ENCODE assay signal across 8 cellular contexts in the genomic region with DNA sequence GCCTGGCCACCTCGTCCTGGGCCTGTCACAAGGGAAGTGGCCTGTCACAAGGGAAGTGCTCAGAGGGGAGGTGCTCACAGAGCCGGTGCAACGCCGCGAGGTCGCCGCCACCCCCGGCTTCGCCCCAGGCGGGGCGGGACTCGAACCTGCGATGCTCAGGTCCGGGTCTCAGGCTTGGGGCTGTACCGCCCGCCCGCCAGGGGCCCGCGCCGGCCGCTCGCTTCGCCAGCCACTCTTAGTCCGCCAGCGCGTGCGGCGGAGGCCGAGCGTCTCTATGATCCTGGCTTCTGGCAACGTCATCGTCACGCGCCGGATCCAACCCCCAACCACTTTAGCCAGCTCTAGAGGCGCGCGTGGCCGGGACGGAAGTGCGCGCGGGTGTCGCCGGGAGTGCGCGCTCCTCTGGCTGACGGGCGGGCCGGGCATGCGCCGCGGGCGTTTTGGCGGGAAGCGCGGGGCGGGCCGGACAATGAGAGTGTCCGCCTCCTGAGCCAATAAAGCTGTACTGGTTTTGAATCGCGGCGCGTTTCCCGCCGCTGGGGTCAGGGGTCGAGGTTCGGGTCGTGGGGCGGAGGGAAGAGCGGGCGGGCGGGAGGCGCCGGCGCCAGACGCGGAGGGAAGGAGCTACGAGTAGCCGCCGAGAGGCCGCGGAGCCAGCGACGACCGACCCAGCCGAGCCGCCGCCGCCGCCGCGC. TPM values are rescaled to one million over a fixed set of nuclear protein-coding genes. Genes with fewer than 3 reads are reported as not detected.
DNase-seq lines count a peak whose midpoint lies in the region; ATAC-seq, FAIRE-seq and TF ChIP-seq lines count a peak whose summit lies in the region.

Gene TRMT2A, minus strand, starts transcription at position 276 of the 695 bp plus-strand sequence. CDS start 320 bp downstream, outside the sequence.

- H3K9me3 ChIP-seq in left ventricle myocardium inferior (replicated peaks) (no peaks in the 10 kb centered on the region), prostate gland (no peaks in the 10 kb centered on the region)

- WGBS in prostate gland: under 1% methylated on average over 68 of the region's 93 CpGs
- under 1% methylated on average over 93 of the region's 93 CpGs for WGBS in urinary bladder

- TF ChIP-seq POLR2A in GM12892 (IDR thresholded peaks at IDR 0.05; ENCODE audit: low read depth, low read length): peak; percentile 49; the same call in 1 of the 2 replicates
- peak; percentile 37 for TF ChIP-seq POLR2A in prostate gland (IDR thresholded peaks at IDR 0.05)

- DNase-seq in GM12892 (ENCODE audit: insufficient read length): peak; percentile 99
- DNase-seq in NCI-H146 (lab: John Stamatoyannopoulos, UW): peak; percentile 91
- peak; percentile 93 to 98 (median 95) for DNase-seq in T-helper 1 cell
- DNase-seq in amniotic epithelial cell (ENCODE audit: low read depth): peak; percentile 97
- peak; percentile 99 for DNase-seq in left ventricle myocardium inferior
- peak; percentile 97 for DNase-seq in prostate gland (ENCODE audit: low spot score)

- H3K4me1 ChIP-seq in left ventricle myocardium inferior (peaks cover 52% of the 10 kb centered on the region), prostate gland (replicated peaks) (peaks cover 3% of the 10 kb centered on the region), urinary bladder (ENCODE audit: insufficient read depth) (no peaks in the 10 kb centered on the region)

- intact Hi-C loops in left ventricle myocardium inferior (cut with micrococcal nuclease): no loop called here
- intact Hi-C loops in prostate gland (cut with DNase I): loop anchor here (2.0 kb wide), 1 partner anchor 36 kb away; the partner anchor contains the start of gene DGCR8

- H3K27me3 ChIP-seq in left ventricle myocardium inferior (ENCODE audit: low read depth): no peaks in the 10 kb centered on the region
- no peaks in the 10 kb centered on the region for H3K27me3 ChIP-seq in prostate gland (replicated peaks; ENCODE audit: insufficient read depth)

- H3K4me3 ChIP-seq in left ventricle myocardium inferior (peak within 1 kb of the TSS; percentile 79), prostate gland (peak within 1 kb of the TSS; percentile 80 to 88), urinary bladder (ENCODE audit: low read depth, low read length) (peak within 1 kb of the TSS; percentile 91)

- H3K27ac ChIP-seq in left ventricle myocardium inferior (replicated peaks) (peak within 1 kb of the TSS; percentile 91), prostate gland (peak within 1 kb of the TSS; percentile 63 to 83), urinary bladder (ENCODE audit: low read depth) (peak within 1 kb of the TSS; percentile 75)

- peak; percentile 98 for FAIRE-seq in GM12892 (lab: Jason Lieb, UNC)

- H3K36me3 ChIP-seq in left ventricle myocardium inferior (peaks cover 64% of the 10 kb centered on the region), prostate gland (peaks cover 0 to 21% of the 10 kb centered on the region in 2 donors), urinary bladder (ENCODE audit: insufficient read depth) (peaks cover 2% of the 10 kb centered on the region)

- peak; percentile 31 for TF ChIP-seq CTCF in left ventricle myocardium inferior (IDR thresholded peaks at IDR 0.05; ENCODE audit: borderline replicate concordance)
- TF ChIP-seq CTCF in prostate gland (IDR thresholded peaks at IDR 0.05): peak in 2 of 4 experiments; percentile 34 to 38

- peak; percentile 73 for ATAC-seq in HG02852 (IDR thresholded peaks at IDR 0.05; ENCODE audit: unreplicated experiment)

RNA-seq across cellular contexts. Expression of gene TRMT2A, which starts in this region (rescaled TPM):
- polyA plus RNA-seq in GM12892 (2012; ENCODE audit: missing spikeins): 33.0 TPM
- total RNA-seq in left ventricle myocardium inferior: 27.8 TPM
- 100 to 1,000 TPM in 1 of 2 donors, 10 to 100 TPM in 1; 65.8 to 123 TPM for total RNA-seq in prostate gland
- total RNA-seq in urinary bladder: 23.3 TPM
- 37.9 TPM for polyA plus RNA-seq in urinary bladder

Comparison
In these comparisons a context has a peak if more than half of its experiments do, and no peak if none do; other contexts are left out.
1. Peak in every context shown above with its lines: DNase-seq, ATAC-seq, H3K4me3 ChIP-seq and H3K27ac ChIP-seq.